ENCODE assay signal across 29 cellular contexts in the genomic region with DNA sequence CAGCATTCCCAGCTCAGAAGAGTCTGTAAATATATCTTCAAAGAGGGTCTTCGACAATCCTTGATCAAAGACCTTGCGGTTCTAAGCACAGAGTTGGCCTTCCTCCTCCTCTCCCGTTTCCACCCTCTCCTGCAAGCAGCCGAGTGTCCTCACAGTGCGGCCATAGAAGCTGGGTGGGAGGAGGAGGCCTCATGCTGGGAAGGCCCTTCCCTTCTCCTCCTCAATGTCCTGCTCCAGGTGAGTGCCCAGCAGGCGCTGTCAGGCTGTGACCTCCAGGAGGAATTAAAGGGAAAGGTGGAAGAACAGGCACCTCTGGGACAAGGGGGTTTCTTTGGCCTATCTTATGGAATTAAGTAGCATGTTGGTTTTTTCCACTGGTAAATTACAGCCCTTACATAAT.
"Had no signal": no experiment of that assay in that cellular context is flagged by ENCODE, and none has a peak within 500 bp of the region (broad histone marks: within the 10 kb centered on the region; RNA-seq: fewer than 3 reads in every experiment).

No MANE protein-coding gene starts in this region.

- H3K36me3 ChIP-seq: left lung, lower lobe of right lung, pancreas, prostate gland, suprapubic skin, thoracic aorta, tibial artery, uterus had no signal

- H3K4me3 Mint-ChIP-seq: immature natural killer cell; naive thymus-derived CD4-positive, alpha-beta T cell; natural killer cell treated with Interleukin-12 subunit alpha and Interleukin-12 subunit beta and Interleukin-15 and Interleukin-18, amount 100 ng/mL, for 72 hours; stimulated activated effector memory CD8-positive, alpha-beta T cell treated with anti-CD3 and anti-CD28 coated beads, Interleukin-12 subunit alpha, Interleukin-12 subunit beta, amount 100 ng/mL, for 72 hours; stimulated activated naive CD8-positive, alpha-beta T cell treated with anti-CD3 and anti-CD28 coated beads, Interleukin-15, Interleukin-2, amounts not matched to agents 100 ng/mL and 50 ng/mL, for 24 hours had no signal

- DNase-seq: hippocampal formation; immature natural killer cell; kidney; left colon; left lung; lower lobe of right lung; mammary epithelial cell; midbrain; mucosa of descending colon; naive thymus-derived CD4-positive, alpha-beta T cell; nucleus accumbens; pancreas; posterior cingulate gyrus; right cardiac atrium; stimulated activated CD4-positive, alpha-beta T cell treated with anti-CD3 and anti-CD28 coated beads, Interleukin-12 subunit alpha, Interleukin-12 subunit beta, amount 100 ng/mL, for 4 hours; stimulated activated CD4-positive, alpha-beta T cell treated with anti-CD3 and anti-CD28 coated beads, Interleukin-15, amount 100 ng/mL, for 24 hours; stimulated activated CD4-positive, alpha-beta T cell treated with anti-CD3 and anti-CD28 coated beads, Interleukin-4, amount 100 ng/mL, for 24 hours; stimulated activated naive CD4-positive, alpha-beta T cell; tibial artery; trophoblast cell; uterus had no signal

- H3K9me3 ChIP-seq: left lung, lower lobe of right lung, mucosa of descending colon, pancreas, prostate gland, suprapubic skin, thoracic aorta, tibial artery, uterus had no signal

- H3K9me3 Mint-ChIP-seq: stimulated activated naive CD8-positive, alpha-beta T cell treated with anti-CD3 and anti-CD28 coated beads, Interleukin-15, Interleukin-2, amounts not matched to agents 100 ng/mL and 50 ng/mL, for 24 hours had no signal

- ATAC-seq: left colon; left lung; mucosa of descending colon; naive thymus-derived CD4-positive, alpha-beta T cell; natural killer cell treated with Interleukin-12 subunit alpha and Interleukin-12 subunit beta and Interleukin-15 and Interleukin-18, amount 100 ng/mL, for 72 hours; pancreas; right cardiac atrium; sciatic nerve; stimulated activated effector memory CD8-positive, alpha-beta T cell treated with anti-CD3 and anti-CD28 coated beads, Interleukin-12 subunit alpha, Interleukin-12 subunit beta, amount 100 ng/mL, for 72 hours had no signal

- H3K36me3 Mint-ChIP-seq: immature natural killer cell; naive thymus-derived CD4-positive, alpha-beta T cell; natural killer cell treated with Interleukin-12 subunit alpha and Interleukin-12 subunit beta and Interleukin-15 and Interleukin-18, amount 100 ng/mL, for 72 hours; stimulated activated effector memory CD8-positive, alpha-beta T cell treated with anti-CD3 and anti-CD28 coated beads, Interleukin-12 subunit alpha, Interleukin-12 subunit beta, amount 100 ng/mL, for 72 hours had no signal

- H3K4me1 Mint-ChIP-seq: immature natural killer cell; stimulated activated effector memory CD8-positive, alpha-beta T cell treated with anti-CD3 and anti-CD28 coated beads, Interleukin-12 subunit alpha, Interleukin-12 subunit beta, amount 100 ng/mL, for 72 hours had no signal

- H3K27me3 Mint-ChIP-seq: natural killer cell treated with Interleukin-12 subunit alpha and Interleukin-12 subunit beta and Interleukin-15 and Interleukin-18, amount 100 ng/mL, for 72 hours; stimulated activated naive CD8-positive, alpha-beta T cell treated with anti-CD3 and anti-CD28 coated beads, Interleukin-15, Interleukin-2, amounts not matched to agents 100 ng/mL and 50 ng/mL, for 24 hours had no signal

- H3K27ac ChIP-seq: left lung, lower lobe of right lung, pancreas, prostate gland, skin epidermis, suprapubic skin, thoracic aorta, tibial artery, uterus had no signal

- H3K27me3 ChIP-seq: left lung, pancreas, suprapubic skin, tibial artery, uterus had no signal

- H3K4me3 ChIP-seq: left lung, lower lobe of right lung, mucosa of descending colon, pancreas, prostate gland, skin epidermis, suprapubic skin, thoracic aorta, tibial artery, uterus had no signal

- H3K27ac Mint-ChIP-seq: immature natural killer cell; naive thymus-derived CD4-positive, alpha-beta T cell; natural killer cell treated with Interleukin-12 subunit alpha and Interleukin-12 subunit beta and Interleukin-15 and Interleukin-18, amount 100 ng/mL, for 72 hours; stimulated activated effector memory CD8-positive, alpha-beta T cell treated with anti-CD3 and anti-CD28 coated beads, Interleukin-12 subunit alpha, Interleukin-12 subunit beta, amount 100 ng/mL, for 72 hours; stimulated activated naive CD8-positive, alpha-beta T cell treated with anti-CD3 and anti-CD28 coated beads, Interleukin-15, Interleukin-2, amounts not matched to agents 100 ng/mL and 50 ng/mL, for 24 hours had no signal

- H3K4me1 ChIP-seq: left lung, lower lobe of right lung, pancreas, prostate gland, tibial artery, uterus had no signal
